ENCODE assay signal across 1 cellular context in the genomic region with DNA sequence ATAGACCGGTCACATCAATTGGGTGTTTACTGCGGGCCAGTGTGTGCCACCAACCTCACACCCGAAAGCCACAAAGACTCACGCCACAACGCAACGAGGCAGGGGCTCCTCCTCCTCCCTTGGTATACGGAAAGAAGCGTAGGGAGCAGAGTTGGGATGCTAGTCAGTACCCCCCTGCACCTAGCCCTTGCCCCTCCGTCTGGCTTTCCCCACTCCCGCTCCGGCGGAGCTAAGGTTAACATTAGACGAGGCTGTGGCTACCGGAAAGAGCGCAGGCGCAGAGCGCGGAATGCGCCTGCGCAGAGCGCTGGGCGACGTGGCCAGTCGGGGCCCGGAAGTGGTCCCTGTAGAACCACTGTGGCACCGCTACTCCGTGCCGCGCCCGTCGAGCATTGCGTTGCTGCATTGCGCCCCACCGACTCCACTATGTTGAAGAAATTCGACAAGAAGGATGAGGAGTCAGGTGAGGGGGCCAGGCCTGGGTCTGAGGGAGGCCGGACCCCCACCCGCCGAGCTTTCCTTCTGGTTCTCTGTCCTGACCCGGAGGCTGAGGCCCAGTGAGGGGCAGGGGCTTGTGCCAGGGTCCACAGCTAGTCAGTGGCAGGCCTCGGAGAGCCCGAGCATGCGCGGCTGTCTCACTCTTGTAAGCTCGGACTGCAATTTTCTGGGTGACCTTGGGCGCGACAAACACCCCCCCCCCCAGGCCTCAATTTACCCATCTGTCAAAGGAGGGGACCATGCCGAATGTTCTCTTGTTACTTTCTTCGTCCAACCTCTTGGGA.
TF ChIP-seq lines count a peak whose summit lies in the region.

A gene with protein sequence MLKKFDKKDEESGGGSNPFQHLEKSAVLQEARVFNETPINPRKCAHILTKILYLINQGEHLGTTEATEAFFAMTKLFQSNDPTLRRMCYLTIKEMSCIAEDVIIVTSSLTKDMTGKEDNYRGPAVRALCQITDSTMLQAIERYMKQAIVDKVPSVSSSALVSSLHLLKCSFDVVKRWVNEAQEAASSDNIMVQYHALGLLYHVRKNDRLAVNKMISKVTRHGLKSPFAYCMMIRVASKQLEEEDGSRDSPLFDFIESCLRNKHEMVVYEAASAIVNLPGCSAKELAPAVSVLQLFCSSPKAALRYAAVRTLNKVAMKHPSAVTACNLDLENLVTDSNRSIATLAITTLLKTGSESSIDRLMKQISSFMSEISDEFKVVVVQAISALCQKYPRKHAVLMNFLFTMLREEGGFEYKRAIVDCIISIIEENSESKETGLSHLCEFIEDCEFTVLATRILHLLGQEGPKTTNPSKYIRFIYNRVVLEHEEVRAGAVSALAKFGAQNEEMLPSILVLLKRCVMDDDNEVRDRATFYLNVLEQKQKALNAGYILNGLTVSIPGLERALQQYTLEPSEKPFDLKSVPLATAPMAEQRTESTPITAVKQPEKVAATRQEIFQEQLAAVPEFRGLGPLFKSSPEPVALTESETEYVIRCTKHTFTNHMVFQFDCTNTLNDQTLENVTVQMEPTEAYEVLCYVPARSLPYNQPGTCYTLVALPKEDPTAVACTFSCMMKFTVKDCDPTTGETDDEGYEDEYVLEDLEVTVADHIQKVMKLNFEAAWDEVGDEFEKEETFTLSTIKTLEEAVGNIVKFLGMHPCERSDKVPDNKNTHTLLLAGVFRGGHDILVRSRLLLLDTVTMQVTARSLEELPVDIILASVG (plus strand): TSS at position 323 of the 782 bp plus-strand sequence. CDS start 104 bp downstream, at position 427.

TF ChIP-seq in HepG2, 621 proteins besides CTCF, POLR2A, EP300 and RAD21 (continues in another document):
- TF ChIP-seq, protein P1, sequence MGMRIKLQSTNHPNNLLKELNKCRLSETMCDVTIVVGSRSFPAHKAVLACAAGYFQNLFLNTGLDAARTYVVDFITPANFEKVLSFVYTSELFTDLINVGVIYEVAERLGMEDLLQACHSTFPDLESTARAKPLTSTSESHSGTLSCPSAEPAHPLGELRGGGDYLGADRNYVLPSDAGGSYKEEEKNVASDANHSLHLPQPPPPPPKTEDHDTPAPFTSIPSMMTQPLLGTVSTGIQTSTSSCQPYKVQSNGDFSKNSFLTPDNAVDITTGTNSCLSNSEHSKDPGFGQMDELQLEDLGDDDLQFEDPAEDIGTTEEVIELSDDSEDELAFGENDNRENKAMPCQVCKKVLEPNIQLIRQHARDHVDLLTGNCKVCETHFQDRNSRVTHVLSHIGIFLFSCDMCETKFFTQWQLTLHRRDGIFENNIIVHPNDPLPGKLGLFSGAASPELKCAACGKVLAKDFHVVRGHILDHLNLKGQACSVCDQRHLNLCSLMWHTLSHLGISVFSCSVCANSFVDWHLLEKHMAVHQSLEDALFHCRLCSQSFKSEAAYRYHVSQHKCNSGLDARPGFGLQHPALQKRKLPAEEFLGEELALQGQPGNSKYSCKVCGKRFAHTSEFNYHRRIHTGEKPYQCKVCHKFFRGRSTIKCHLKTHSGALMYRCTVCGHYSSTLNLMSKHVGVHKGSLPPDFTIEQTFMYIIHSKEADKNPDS (CRISPR knock-in tag; IDR thresholded peaks at IDR 0.05): peak; percentile 79; the same call in 1 of the 2 replicates
- TF ChIP-seq BCL6 (CRISPR knock-in tag; IDR thresholded peaks at IDR 0.05) (peak; percentile 32), NCOA5 (CRISPR knock-in tag; IDR thresholded peaks at IDR 0.05) (0 out of 2 replicates have a peak, but pooled peaks have one; percentile 45), ZNF431 (CRISPR knock-in tag; IDR thresholded peaks at IDR 0.05; ENCODE audit: borderline replicate concordance, low read depth) (peak; percentile 65; the same call in 1 of the 2 replicates), XRCC5 (optimal IDR thresholded peaks at IDR 0.05; ENCODE audit: low read length) (no peak), REPIN1 (CRISPR knock-in tag; IDR thresholded peaks at IDR 0.05; ENCODE audit: borderline replicate concordance, low read depth) (peak; percentile 43; the same call in 1 of the 2 replicates), ZNF274 (CRISPR knock-in tag; IDR thresholded peaks at IDR 0.05) (peak; percentile 54), TGIF2 (CRISPR knock-in tag; IDR thresholded peaks at IDR 0.05) (0 out of 2 replicates have a peak, but pooled peaks have one; percentile 28), ZNF317 (CRISPR knock-in tag; IDR thresholded peaks at IDR 0.05) (peak; percentile 73), YEATS4 (CRISPR knock-in tag; IDR thresholded peaks at IDR 0.05; ENCODE audit: borderline replicate concordance) (peak; percentile 99), FOXK2 (IDR thresholded peaks at IDR 0.05) (peak; percentile 45; the same call in 1 of the 2 replicates), CEBPG (CRISPR knock-in tag; IDR thresholded peaks at IDR 0.05) (no peak), CREM (IDR thresholded peaks at IDR 0.05) (peak; percentile 54), CREM (CRISPR knock-in tag; IDR thresholded peaks at IDR 0.05) (no peak), MBNL3 (CRISPR knock-in tag; conservative IDR thresholded peaks at IDR 0.05) (no peak), ZMAT3 (CRISPR knock-in tag; conservative IDR thresholded peaks at IDR 0.05) (peak; percentile 46; the same call in 1 of the 2 replicates), ZNF629 (CRISPR knock-in tag; conservative IDR thresholded peaks at IDR 0.05) (0 out of 2 replicates have a peak, but pooled peaks have one; percentile 18), KMT2B (CRISPR knock-in tag; IDR thresholded peaks at IDR 0.05) (peak; percentile 83; the same call in 1 of the 2 replicates)
- TF ChIP-seq, protein P2, sequence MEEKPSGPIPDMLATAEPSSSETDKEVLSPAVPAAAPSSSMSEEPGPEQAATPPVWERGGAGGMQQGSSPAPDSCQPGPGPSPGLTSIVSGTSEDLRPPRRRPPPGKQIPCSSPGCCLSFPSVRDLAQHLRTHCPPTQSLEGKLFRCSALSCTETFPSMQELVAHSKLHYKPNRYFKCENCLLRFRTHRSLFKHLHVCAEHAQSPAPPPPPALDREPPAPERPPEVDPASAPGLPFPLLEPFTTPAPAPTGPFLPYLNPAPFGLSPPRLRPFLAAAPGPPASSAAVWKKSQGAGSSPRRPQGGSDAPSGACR (CRISPR knock-in tag; IDR thresholded peaks at IDR 0.05): 0 out of 2 replicates have a peak, but pooled peaks have one; percentile 82
- TF ChIP-seq, protein P3, sequence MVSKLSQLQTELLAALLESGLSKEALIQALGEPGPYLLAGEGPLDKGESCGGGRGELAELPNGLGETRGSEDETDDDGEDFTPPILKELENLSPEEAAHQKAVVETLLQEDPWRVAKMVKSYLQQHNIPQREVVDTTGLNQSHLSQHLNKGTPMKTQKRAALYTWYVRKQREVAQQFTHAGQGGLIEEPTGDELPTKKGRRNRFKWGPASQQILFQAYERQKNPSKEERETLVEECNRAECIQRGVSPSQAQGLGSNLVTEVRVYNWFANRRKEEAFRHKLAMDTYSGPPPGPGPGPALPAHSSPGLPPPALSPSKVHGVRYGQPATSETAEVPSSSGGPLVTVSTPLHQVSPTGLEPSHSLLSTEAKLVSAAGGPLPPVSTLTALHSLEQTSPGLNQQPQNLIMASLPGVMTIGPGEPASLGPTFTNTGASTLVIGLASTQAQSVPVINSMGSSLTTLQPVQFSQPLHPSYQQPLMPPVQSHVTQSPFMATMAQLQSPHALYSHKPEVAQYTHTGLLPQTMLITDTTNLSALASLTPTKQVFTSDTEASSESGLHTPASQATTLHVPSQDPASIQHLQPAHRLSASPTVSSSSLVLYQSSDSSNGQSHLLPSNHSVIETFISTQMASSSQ (IDR thresholded peaks at IDR 0.05; ENCODE audit: low read depth): no peak
- TF ChIP-seq, protein P3 (CRISPR knock-in tag; IDR thresholded peaks at IDR 0.05; ENCODE audit: borderline replicate concordance): 0 out of 2 replicates have a peak, but pooled peaks have one; percentile 41
- TF ChIP-seq, protein P4, sequence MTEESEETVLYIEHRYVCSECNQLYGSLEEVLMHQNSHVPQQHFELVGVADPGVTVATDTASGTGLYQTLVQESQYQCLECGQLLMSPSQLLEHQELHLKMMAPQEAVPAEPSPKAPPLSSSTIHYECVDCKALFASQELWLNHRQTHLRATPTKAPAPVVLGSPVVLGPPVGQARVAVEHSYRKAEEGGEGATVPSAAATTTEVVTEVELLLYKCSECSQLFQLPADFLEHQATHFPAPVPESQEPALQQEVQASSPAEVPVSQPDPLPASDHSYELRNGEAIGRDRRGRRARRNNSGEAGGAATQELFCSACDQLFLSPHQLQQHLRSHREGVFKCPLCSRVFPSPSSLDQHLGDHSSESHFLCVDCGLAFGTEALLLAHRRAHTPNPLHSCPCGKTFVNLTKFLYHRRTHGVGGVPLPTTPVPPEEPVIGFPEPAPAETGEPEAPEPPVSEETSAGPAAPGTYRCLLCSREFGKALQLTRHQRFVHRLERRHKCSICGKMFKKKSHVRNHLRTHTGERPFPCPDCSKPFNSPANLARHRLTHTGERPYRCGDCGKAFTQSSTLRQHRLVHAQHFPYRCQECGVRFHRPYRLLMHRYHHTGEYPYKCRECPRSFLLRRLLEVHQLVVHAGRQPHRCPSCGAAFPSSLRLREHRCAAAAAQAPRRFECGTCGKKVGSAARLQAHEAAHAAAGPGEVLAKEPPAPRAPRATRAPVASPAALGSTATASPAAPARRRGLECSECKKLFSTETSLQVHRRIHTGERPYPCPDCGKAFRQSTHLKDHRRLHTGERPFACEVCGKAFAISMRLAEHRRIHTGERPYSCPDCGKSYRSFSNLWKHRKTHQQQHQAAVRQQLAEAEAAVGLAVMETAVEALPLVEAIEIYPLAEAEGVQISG (CRISPR knock-in tag; IDR thresholded peaks at IDR 0.05): peak; percentile 67; the same call in 1 of the 2 replicates
- TF ChIP-seq, protein P5, sequence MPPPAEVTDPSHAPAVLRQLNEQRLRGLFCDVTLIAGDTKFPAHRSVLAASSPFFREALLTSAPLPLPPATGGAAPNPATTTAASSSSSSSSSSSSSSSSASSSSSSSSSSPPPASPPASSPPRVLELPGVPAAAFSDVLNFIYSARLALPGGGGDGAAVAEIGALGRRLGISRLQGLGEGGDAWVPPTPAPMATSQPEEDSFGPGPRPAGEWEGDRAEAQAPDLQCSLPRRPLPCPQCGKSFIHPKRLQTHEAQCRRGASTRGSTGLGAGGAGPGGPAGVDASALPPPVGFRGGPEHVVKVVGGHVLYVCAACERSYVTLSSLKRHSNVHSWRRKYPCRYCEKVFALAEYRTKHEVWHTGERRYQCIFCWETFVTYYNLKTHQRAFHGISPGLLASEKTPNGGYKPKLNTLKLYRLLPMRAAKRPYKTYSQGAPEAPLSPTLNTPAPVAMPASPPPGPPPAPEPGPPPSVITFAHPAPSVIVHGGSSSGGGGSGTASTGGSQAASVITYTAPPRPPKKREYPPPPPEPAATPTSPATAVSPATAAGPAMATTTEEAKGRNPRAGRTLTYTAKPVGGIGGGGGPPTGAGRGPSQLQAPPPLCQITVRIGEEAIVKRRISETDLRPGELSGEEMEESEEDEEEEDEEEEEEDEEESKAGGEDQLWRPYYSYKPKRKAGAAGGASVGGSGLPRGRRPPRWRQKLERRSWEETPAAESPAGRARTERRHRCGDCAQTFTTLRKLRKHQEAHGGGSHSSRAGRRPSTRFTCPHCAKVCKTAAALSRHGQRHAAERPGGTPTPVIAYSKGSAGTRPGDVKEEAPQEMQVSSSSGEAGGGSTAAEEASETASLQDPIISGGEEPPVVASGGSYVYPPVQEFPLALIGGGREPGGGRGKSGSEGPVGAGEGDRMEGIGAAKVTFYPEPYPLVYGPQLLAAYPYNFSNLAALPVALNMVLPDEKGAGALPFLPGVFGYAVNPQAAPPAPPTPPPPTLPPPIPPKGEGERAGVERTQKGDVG (CRISPR knock-in tag; IDR thresholded peaks at IDR 0.05; ENCODE audit: borderline replicate concordance): no peak
- TF ChIP-seq, protein P6, sequence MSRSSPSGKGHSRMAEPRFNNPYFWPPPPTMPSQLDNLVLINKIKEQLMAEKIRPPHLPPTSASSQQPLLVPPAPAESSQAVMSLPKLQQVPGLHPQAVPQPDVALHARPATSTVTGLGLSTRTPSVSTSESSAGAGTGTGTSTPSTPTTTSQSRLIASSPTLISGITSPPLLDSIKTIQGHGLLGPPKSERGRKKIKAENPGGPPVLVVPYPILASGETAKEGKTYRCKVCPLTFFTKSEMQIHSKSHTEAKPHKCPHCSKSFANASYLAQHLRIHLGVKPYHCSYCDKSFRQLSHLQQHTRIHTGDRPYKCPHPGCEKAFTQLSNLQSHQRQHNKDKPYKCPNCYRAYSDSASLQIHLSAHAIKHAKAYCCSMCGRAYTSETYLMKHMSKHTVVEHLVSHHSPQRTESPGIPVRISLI (CRISPR knock-in tag; IDR thresholded peaks at IDR 0.05; ENCODE audit: borderline replicate concordance): 0 out of 2 replicates have a peak, but pooled peaks have one; percentile 34
- TF ChIP-seq, protein P7, sequence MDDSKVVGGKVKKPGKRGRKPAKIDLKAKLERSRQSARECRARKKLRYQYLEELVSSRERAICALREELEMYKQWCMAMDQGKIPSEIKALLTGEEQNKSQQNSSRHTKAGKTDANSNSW (CRISPR knock-in tag; IDR thresholded peaks at IDR 0.05; ENCODE audit: borderline replicate concordance): peak; percentile 59
- TF ChIP-seq, protein P8, sequence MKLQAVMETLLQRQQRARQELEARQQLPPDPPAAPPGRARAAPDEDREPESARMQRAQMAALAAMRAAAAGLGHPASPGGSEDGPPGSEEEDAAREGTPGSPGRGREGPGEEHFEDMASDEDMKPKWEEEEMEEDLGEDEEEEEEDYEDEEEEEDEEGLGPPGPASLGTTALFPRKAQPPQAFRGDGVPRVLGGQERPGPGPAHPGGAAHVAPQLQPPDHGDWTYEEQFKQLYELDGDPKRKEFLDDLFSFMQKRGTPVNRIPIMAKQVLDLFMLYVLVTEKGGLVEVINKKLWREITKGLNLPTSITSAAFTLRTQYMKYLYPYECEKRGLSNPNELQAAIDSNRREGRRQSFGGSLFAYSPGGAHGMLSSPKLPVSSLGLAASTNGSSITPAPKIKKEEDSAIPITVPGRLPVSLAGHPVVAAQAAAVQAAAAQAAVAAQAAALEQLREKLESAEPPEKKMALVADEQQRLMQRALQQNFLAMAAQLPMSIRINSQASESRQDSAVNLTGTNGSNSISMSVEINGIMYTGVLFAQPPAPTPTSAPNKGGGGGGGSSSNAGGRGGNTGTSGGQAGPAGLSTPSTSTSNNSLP (IDR thresholded peaks at IDR 0.05; ENCODE audit: low read depth, low read length): no peak
- TF ChIP-seq, protein P9, sequence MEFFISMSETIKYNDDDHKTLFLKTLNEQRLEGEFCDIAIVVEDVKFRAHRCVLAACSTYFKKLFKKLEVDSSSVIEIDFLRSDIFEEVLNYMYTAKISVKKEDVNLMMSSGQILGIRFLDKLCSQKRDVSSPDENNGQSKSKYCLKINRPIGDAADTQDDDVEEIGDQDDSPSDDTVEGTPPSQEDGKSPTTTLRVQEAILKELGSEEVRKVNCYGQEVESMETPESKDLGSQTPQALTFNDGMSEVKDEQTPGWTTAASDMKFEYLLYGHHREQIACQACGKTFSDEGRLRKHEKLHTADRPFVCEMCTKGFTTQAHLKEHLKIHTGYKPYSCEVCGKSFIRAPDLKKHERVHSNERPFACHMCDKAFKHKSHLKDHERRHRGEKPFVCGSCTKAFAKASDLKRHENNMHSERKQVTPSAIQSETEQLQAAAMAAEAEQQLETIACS (CRISPR knock-in tag; IDR thresholded peaks at IDR 0.05): no peak
